1 cellular context compared by ENCODE assay signal in genomic region chr16:1976216-1976520, GRCh38.
TF ChIP-seq lines count a peak whose summit lies in the region.

No MANE protein-coding gene starts in this region.

TF ChIP-seq in IMR-90, 13 proteins besides CTCF, POLR2A, EP300 and RAD21:
- no peak for TF ChIP-seq CHD1 (IDR thresholded peaks at IDR 0.05; ENCODE audit: low read depth, low read length)
- no peak for TF ChIP-seq CEBPB (IDR thresholded peaks at IDR 0.05; ENCODE audit: low read depth, low read length)
- no peak for TF ChIP-seq BHLHE40 (IDR thresholded peaks at IDR 0.05; ENCODE audit: low read depth, low read length)
- no peak for TF ChIP-seq FOS (IDR thresholded peaks at IDR 0.05; ENCODE audit: low read depth, low read length)
- TF ChIP-seq MAZ (IDR thresholded peaks at IDR 0.05; ENCODE audit: borderline replicate concordance, low read depth, low read length) = no peak
- TF ChIP-seq ELK1 (IDR thresholded peaks at IDR 0.05; ENCODE audit: borderline replicate concordance, low read depth, low read length) = no peak
- TF ChIP-seq RCOR1 (IDR thresholded peaks at IDR 0.05; ENCODE audit: insufficient replicate concordance, low read length) = no peak
- TF ChIP-seq USF2 (IDR thresholded peaks at IDR 0.05; ENCODE audit: low read depth, low read length) = no peak
- no peak for TF ChIP-seq RFX5 (IDR thresholded peaks at IDR 0.05; ENCODE audit: low read depth, low read length)
- TF ChIP-seq MXI1 (IDR thresholded peaks at IDR 0.05; ENCODE audit: borderline replicate concordance, low read depth, low read length) = no peak
- no peak for TF ChIP-seq NFE2L2 (IDR thresholded peaks at IDR 0.05; ENCODE audit: low read depth, low read length)
- TF ChIP-seq SMC3 (IDR thresholded peaks at IDR 0.05; ENCODE audit: low read depth, low read length) = no peak
- no peak for TF ChIP-seq MAFK (IDR thresholded peaks at IDR 0.05; ENCODE audit: low read depth, low read length)
